6 cellular contexts compared by ENCODE assay signal in the genomic region with DNA sequence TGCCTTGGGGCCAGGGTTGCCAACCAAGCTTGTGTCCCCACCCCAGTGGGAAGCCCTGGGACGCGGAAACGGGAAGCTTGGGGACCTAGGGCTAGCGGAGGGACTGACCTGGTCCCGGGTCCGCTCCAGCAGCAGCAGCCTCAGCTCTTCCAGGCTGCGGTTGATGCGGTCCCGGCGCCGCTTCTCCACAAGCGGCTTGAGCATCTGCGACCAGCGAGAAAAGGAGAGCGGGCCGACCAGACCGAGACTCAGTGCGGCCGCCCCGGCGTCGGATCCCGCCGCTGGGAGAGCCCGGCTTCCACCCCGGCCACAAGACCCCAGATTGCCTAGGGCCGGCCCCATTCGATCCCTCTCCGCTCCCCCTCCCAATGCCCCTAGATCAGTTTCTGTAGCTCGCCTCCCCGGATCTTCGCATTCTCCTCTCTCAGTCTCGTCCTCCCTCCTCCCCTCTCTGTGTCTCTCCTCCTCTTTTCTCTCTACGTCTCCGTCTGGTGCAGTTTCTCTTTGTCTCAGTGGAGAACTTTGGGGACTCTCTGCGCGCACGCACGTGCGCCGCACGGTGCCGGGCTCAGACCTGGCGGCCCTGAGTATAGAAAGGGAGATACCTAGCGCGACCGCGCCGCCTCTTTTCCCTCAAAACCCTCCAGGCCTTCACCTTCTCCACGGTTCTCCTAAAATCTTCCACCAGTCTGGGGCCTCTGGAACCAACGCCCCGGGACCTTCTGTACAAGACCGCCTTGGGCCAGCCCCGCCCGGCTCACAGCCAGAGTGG. TPM values are rescaled to one million over a fixed set of nuclear protein-coding genes. Genes with fewer than 3 reads are reported as not detected.
DNase-seq lines count a peak whose midpoint lies in the region; ATAC-seq, FAIRE-seq and TF ChIP-seq lines count a peak whose summit lies in the region.

No MANE protein-coding gene starts in this region.

- intact Hi-C loops in kidney (cut with DNase I) = loop anchor here (10.0 kb wide), 1 partner anchor 62 kb away; no protein-coding TSS in a partner anchor

- H3K27me3 ChIP-seq in H7 (ENCODE audit: control insufficient read depth, insufficient read depth, low read length) = peaks cover 60% of the 10 kb centered on the region

- H3K9me3 Mint-ChIP-seq in activated CD8-positive, alpha-beta T cell treated with anti-CD3 and anti-CD28 coated beads, Interleukin-2, amount 10 ng/mL, durations not matched to agents 7 days and 5 days (ENCODE audit: insufficient read depth) = no peaks in the 10 kb centered on the region

- ATAC-seq in activated CD8-positive, alpha-beta T cell treated with anti-CD3 and anti-CD28 coated beads, Interleukin-2, amount 10 ng/mL, durations not matched to agents 7 days and 5 days = no peak
- ATAC-seq in GM21576 (IDR thresholded peaks at IDR 0.05; ENCODE audit: unreplicated experiment) = no peak

- POLR2A ChIA-PET in activated CD8-positive, alpha-beta T cell treated with anti-CD3 and anti-CD28 coated beads, Interleukin-2, amount 10 ng/mL, durations not matched to agents 7 days and 5 days (lab: Charles Lee) = interaction anchor here (0.6 to 4.3 kb wide), 6 partner anchors 35 to 210 kb away, joined by 3 to 52 read pairs (median 4); a partner anchor contains a TSS

- H3K27ac ChIP-seq in kidney (ENCODE audit: low read depth in 2 of 2, low read length in 2 of 2) = no peak overlapping the region

- peaks cover 75% of the 10 kb centered on the region for H3K4me1 Mint-ChIP-seq in activated CD8-positive, alpha-beta T cell treated with anti-CD3 and anti-CD28 coated beads, Interleukin-2, amount 10 ng/mL, durations not matched to agents 7 days and 5 days (ENCODE audit: low read depth)

- H3K27me3 Mint-ChIP-seq in activated CD8-positive, alpha-beta T cell treated with anti-CD3 and anti-CD28 coated beads, Interleukin-2, amount 10 ng/mL, durations not matched to agents 7 days and 5 days (ENCODE audit: low read depth) = peaks cover 47% of the 10 kb centered on the region

- H3K36me3 ChIP-seq in H7 (replicated peaks; ENCODE audit: control insufficient read depth, insufficient read depth, low read length) = no peaks in the 10 kb centered on the region
- H3K36me3 ChIP-seq in kidney (ENCODE audit: control insufficient read depth in 1 of 2, insufficient read depth in 2 of 2, low read length in 2 of 2) = no peaks in the 10 kb centered on the region

- CTCF ChIA-PET in activated CD8-positive, alpha-beta T cell treated with anti-CD3 and anti-CD28 coated beads, Interleukin-2, amount 10 ng/mL, durations not matched to agents 7 days and 5 days (lab: Charles Lee) = interaction anchor here (1.0 to 5.8 kb wide), 11 partner anchors 15 to 100 kb away, joined by 3 to 72 read pairs (median 4); a partner anchor contains a TSS

- H3K27ac Mint-ChIP-seq in activated CD8-positive, alpha-beta T cell treated with anti-CD3 and anti-CD28 coated beads, Interleukin-2, amount 10 ng/mL, durations not matched to agents 7 days and 5 days = no peak overlapping the region

- H3K36me3 Mint-ChIP-seq in activated CD8-positive, alpha-beta T cell treated with anti-CD3 and anti-CD28 coated beads, Interleukin-2, amount 10 ng/mL, durations not matched to agents 7 days and 5 days (ENCODE audit: low read depth) = peaks cover 7% of the 10 kb centered on the region

- H3K9me3 ChIP-seq in kidney (ENCODE audit: control insufficient read depth in 1 of 2, low read length in 2 of 2) = no peaks in the 10 kb centered on the region

- peak overlapping the region; percentile 88 for H3K4me3 Mint-ChIP-seq in activated CD8-positive, alpha-beta T cell treated with anti-CD3 and anti-CD28 coated beads, Interleukin-2, amount 10 ng/mL, durations not matched to agents 7 days and 5 days

- H3K4me3 ChIP-seq in H7 (ENCODE audit: insufficient read depth, low read depth, low read length) (peak overlapping the region; percentile 74), kidney (ENCODE audit: low read length in 2 of 2) (peak overlapping the region; percentile 35 to 43)

- peak overlapping the region in 1 of 2 donors; percentile 15 for H3K9ac ChIP-seq in kidney (ENCODE audit: low read length in 2 of 2)

- no peak for FAIRE-seq in kidney (lab: Jason Lieb, UNC)

- no peak for TF ChIP-seq CTCF in kidney (IDR thresholded peaks at IDR 0.05; ENCODE audit: borderline replicate concordance, extremely low read depth, insufficient read depth)

- DNase-seq in H7 (peak; percentile 78), kidney (peak; percentile 85), DMS114 treated with DMSO at 0.1 percent for 48 hours (lab: John Stamatoyannopoulos, UW; ENCODE audit: unreplicated experiment) (no peak), NCI-H446 (lab: John Stamatoyannopoulos, UW) (no peak)
- peak; percentile 58 for DNase-seq in activated CD8-positive, alpha-beta T cell treated with anti-CD3 and anti-CD28 coated beads, Interleukin-2, amount 10 ng/mL, durations not matched to agents 7 days and 5 days

- H3K4me1 ChIP-seq in kidney (ENCODE audit: control insufficient read depth in 1 of 2, insufficient read depth in 1 of 2, low read depth in 1 of 2, low read length in 2 of 2) = peaks cover 29 to 47% of the 10 kb centered on the region in 2 donors

RNA-seq across cellular contexts. Expression of a gene that starts 0.8 kb away (rescaled TPM):
- 1.3 and 2.1 TPM in 2 replicates for total RNA-seq in H7 (2014; rRNA removed; shearing (Covaris generic))
- total RNA-seq in activated CD8-positive, alpha-beta T cell treated with anti-CD3 and anti-CD28 coated beads, Interleukin-2, amount 10 ng/mL, durations not matched to agents 7 days and 5 days = under 1 TPM in 1 of 2 experiments, not detected in 1; 0.29 TPM
- 0.25 TPM for total RNA-seq in kidney
- not detected for polyA plus RNA-seq in kidney (ENCODE audit: insufficient read depth, low read depth, low replicate concordance)

RNA-seq across cellular contexts. Expression of a gene that starts 4.8 kb away (rescaled TPM):
- not detected in 2 replicates for total RNA-seq in H7 (2014; rRNA removed; shearing (Covaris generic))
- total RNA-seq in activated CD8-positive, alpha-beta T cell treated with anti-CD3 and anti-CD28 coated beads, Interleukin-2, amount 10 ng/mL, durations not matched to agents 7 days and 5 days = not detected
- total RNA-seq in kidney = not detected
- not detected for polyA plus RNA-seq in kidney (ENCODE audit: insufficient read depth, low read depth, low replicate concordance)

RNA-seq across cellular contexts. Expression of a gene that starts 29.1 kb away (rescaled TPM):
- 19.2 and 32.4 TPM in 2 replicates for total RNA-seq in H7 (2014; rRNA removed; shearing (Covaris generic))
- total RNA-seq in activated CD8-positive, alpha-beta T cell treated with anti-CD3 and anti-CD28 coated beads, Interleukin-2, amount 10 ng/mL, durations not matched to agents 7 days and 5 days = 10 to 100 TPM; 35.0 to 38.1 TPM
- total RNA-seq in kidney = 161 TPM
- polyA plus RNA-seq in kidney (ENCODE audit: insufficient read depth, low read depth, low replicate concordance) = 25.2 TPM

RNA-seq across cellular contexts. Expression of a gene that starts 35.6 kb away (rescaled TPM):
- total RNA-seq in H7 (2014; rRNA removed; shearing (Covaris generic)) = not detected in 2 replicates
- under 1 TPM; 0.26 to 0.47 TPM for total RNA-seq in activated CD8-positive, alpha-beta T cell treated with anti-CD3 and anti-CD28 coated beads, Interleukin-2, amount 10 ng/mL, durations not matched to agents 7 days and 5 days
- not detected for total RNA-seq in kidney
- polyA plus RNA-seq in kidney (ENCODE audit: insufficient read depth, low read depth, low replicate concordance) = not detected

RNA-seq across cellular contexts. Expression of a gene that starts 39.6 kb away (rescaled TPM):
- total RNA-seq in H7 (2014; rRNA removed; shearing (Covaris generic)) = 7.3 and 10.5 TPM in 2 replicates
- 10 to 100 TPM; 56.3 to 56.7 TPM for total RNA-seq in activated CD8-positive, alpha-beta T cell treated with anti-CD3 and anti-CD28 coated beads, Interleukin-2, amount 10 ng/mL, durations not matched to agents 7 days and 5 days
- 107 TPM for total RNA-seq in kidney
- polyA plus RNA-seq in kidney (ENCODE audit: insufficient read depth, low read depth, low replicate concordance) = 124 TPM

Comparison
In these comparisons a context has a peak if more than half of its experiments do, and no peak if none do; other contexts are left out.
1. DNase-seq: peak in H7 (single experiment), activated CD8-positive, alpha-beta T cell treated with anti-CD3 and anti-CD28 coated beads, Interleukin-2, amount 10 ng/mL, durations not matched to agents 7 days and 5 days (single experiment) and kidney (single experiment); none in DMS114 treated with DMSO at 0.1 percent for 48 hours (single experiment) and NCI-H446 (0 of 2).